In genomic region chr16:19203374-19203966, GRCh38 we compare ENCODE assay signal across 2 cellular contexts.
TF ChIP-seq lines count a peak whose summit lies in the region.

No MANE protein-coding gene starts in this region.

TF ChIP-seq in GM12878, 131 proteins besides CTCF, POLR2A, EP300 and RAD21:
- TF ChIP-seq CREM (IDR thresholded peaks at IDR 0.05; ENCODE audit: low read depth) (0 out of 2 replicates have a peak, but pooled peaks have one; percentile 10), SMAD1 (IDR thresholded peaks at IDR 0.05; ENCODE audit: low read depth, partially characterized antibody) (no peak), ZNF274 (IDR thresholded peaks at IDR 0.05; ENCODE audit: insufficient read depth, insufficient read length) (no peak), RUNX3 (IDR thresholded peaks at IDR 0.05; ENCODE audit: low read length) (peak; percentile 74), SREBF2 (IDR thresholded peaks at IDR 0.05; ENCODE audit: low read length) (no peak), BRCA1 (IDR thresholded peaks at IDR 0.05; ENCODE audit: low read depth, low read length) (no peak), MEF2B (IDR thresholded peaks at IDR 0.05; ENCODE audit: partially characterized antibody, poor library complexity, severe bottlenecking) (no peak), HCFC1 (IDR thresholded peaks at IDR 0.05; ENCODE audit: low read length) (no peak)

TF ChIP-seq in SK-N-SH treated with all-trans-retinoic acid at 6 μM for 48 hours, 23 proteins besides CTCF, POLR2A, EP300 and RAD21:
- TF ChIP-seq TSHZ2 (CRISPR knock-in tag; IDR thresholded peaks at IDR 0.05) (no peak), ZNF565 (CRISPR knock-in tag; conservative IDR thresholded peaks at IDR 0.05; ENCODE audit: low read depth) (no peak), BACH2 (CRISPR knock-in tag; IDR thresholded peaks at IDR 0.05; ENCODE audit: borderline replicate concordance) (no peak), POU6F1 (CRISPR knock-in tag; IDR thresholded peaks at IDR 0.05; ENCODE audit: borderline replicate concordance, low read depth) (no peak), SNAI2 (CRISPR knock-in tag; IDR thresholded peaks at IDR 0.05) (no peak), CSDC2 (CRISPR knock-in tag; IDR thresholded peaks at IDR 0.05) (no peak), ARNTL (CRISPR knock-in tag; IDR thresholded peaks at IDR 0.05; ENCODE audit: borderline replicate concordance, low read depth) (no peak), ESRRG (CRISPR knock-in tag; IDR thresholded peaks at IDR 0.05) (no peak), GLIS3 (CRISPR knock-in tag; IDR thresholded peaks at IDR 0.05) (no peak), ISL1 (CRISPR knock-in tag; IDR thresholded peaks at IDR 0.05) (no peak), TOX (CRISPR knock-in tag; IDR thresholded peaks at IDR 0.05; ENCODE audit: borderline replicate concordance) (no peak), CREB5 (CRISPR knock-in tag; IDR thresholded peaks at IDR 0.05; ENCODE audit: low read depth) (no peak), ZNF70 (CRISPR knock-in tag; IDR thresholded peaks at IDR 0.05) (no peak), RARB (CRISPR knock-in tag; IDR thresholded peaks at IDR 0.05) (no peak), CSRNP3 (CRISPR knock-in tag; IDR thresholded peaks at IDR 0.05) (no peak), ZFP30 (CRISPR knock-in tag; IDR thresholded peaks at IDR 0.05) (no peak)
- TF ChIP-seq, protein P1, sequence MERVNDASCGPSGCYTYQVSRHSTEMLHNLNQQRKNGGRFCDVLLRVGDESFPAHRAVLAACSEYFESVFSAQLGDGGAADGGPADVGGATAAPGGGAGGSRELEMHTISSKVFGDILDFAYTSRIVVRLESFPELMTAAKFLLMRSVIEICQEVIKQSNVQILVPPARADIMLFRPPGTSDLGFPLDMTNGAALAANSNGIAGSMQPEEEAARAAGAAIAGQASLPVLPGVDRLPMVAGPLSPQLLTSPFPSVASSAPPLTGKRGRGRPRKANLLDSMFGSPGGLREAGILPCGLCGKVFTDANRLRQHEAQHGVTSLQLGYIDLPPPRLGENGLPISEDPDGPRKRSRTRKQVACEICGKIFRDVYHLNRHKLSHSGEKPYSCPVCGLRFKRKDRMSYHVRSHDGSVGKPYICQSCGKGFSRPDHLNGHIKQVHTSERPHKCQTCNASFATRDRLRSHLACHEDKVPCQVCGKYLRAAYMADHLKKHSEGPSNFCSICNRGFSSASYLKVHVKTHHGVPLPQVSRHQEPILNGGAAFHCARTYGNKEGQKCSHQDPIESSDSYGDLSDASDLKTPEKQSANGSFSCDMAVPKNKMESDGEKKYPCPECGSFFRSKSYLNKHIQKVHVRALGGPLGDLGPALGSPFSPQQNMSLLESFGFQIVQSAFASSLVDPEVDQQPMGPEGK (CRISPR knock-in tag; IDR thresholded peaks at IDR 0.05; ENCODE audit: borderline replicate concordance) = no peak
